In the genomic region with DNA sequence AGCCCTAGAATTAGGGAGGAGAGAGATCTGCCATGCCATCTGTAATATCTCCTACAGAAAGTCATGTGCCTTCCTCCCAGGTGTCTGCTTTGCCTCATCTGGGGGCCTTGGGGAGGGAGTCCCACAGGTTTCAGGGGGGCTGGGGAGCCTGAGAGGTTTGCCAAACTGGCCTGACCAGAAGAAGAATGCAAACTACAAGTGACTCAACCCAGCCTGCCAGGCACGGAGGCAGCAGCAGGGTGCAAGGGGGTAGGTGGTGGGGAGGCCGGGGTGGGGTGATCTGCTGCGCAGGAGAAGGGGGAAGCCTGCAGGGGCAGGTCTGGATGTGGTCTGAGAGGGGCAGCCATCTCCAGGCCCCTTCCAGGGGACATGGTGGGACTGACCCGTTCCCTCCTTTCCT, we compare ENCODE assay signal across 13 cellular contexts. TPM values are rescaled to one million over a fixed set of nuclear protein-coding genes. Genes with fewer than 3 reads are reported as not detected.
DNase-seq lines count a peak whose midpoint lies in the region; ATAC-seq and TF ChIP-seq lines count a peak whose summit lies in the region.
"Had no signal": no experiment of that assay in that cellular context is flagged by ENCODE, and none has a peak within 500 bp of the region (broad histone marks: within the 10 kb centered on the region; RNA-seq: fewer than 3 reads in every experiment).

No MANE protein-coding gene starts in this region.

- H3K4me3 ChIP-seq in SK-N-SH (ENCODE audit: low read depth in 2 of 2, low read length in 1 of 2) (no peak overlapping the region), PC-9 (peak overlapping the region; percentile 15; the same call in 1 of the 2 replicates), parathyroid adenoma (ENCODE audit: low read depth, low read length) (no peak overlapping the region)
- H3K4me3 ChIP-seq: right lobe of liver, thyroid gland had no signal

- no peak for TF ChIP-seq EP300 in SK-N-SH (IDR thresholded peaks at IDR 0.05; ENCODE audit: borderline replicate concordance in 1 of 2, low read depth in 1 of 2, low read length in 1 of 2)

- BruUV-seq in PC-9 (replicated peaks; lab: Mats Ljungman, UMichigan), result no TSS peak

- intact Hi-C loops in PC-9 (cut with micrococcal nuclease; ENCODE audit: unreplicated experiment), result no loop called here

- H3K27ac ChIP-seq in SK-N-SH (ENCODE audit: low read depth in 2 of 2, low read length in 1 of 2) (peak overlapping the region; percentile 35 to 91; a peak in 3 of 4 replicates), PC-9 (peak overlapping the region; percentile 71), parathyroid adenoma (peak overlapping the region; percentile 98)
- H3K27ac ChIP-seq: 22Rv1, thyroid gland had no signal

- H3F3A ChIP-seq in SK-N-SH (replicated peaks; ENCODE audit: insufficient read depth) (peaks cover 25% of the 10 kb centered on the region), PC-9 (ENCODE audit: insufficient read depth, low read depth) (peaks cover 35% of the 10 kb centered on the region)

- H3K9ac ChIP-seq in SK-N-SH, result no peak overlapping the region
- H3K9ac ChIP-seq in parathyroid adenoma, result no peak overlapping the region

- no peaks in the 10 kb centered on the region for H3K9me3 ChIP-seq in SK-N-SH
- H3K9me3 ChIP-seq in PC-9 (ENCODE audit: insufficient read depth, low read depth), result no peaks in the 10 kb centered on the region
- no peaks in the 10 kb centered on the region for H3K9me3 ChIP-seq in parathyroid adenoma (ENCODE audit: control insufficient read depth, low read length)
- H3K9me3 ChIP-seq: right lobe of liver, thyroid gland had no signal

- H2AFZ ChIP-seq in SK-N-SH (ENCODE audit: low read depth), result no peak overlapping the region
- H2AFZ ChIP-seq in PC-9, result no peak overlapping the region
- peak overlapping the region; percentile 29 for H2AFZ ChIP-seq in parathyroid adenoma

- 46% methylated on average over 3 of the region's 4 CpGs for WGBS in SK-N-SH (ENCODE audit: low lambda C conversion rate)

- no peaks in the 10 kb centered on the region for H3K79me2 ChIP-seq in SK-N-SH (ENCODE audit: insufficient read depth)
- no peaks in the 10 kb centered on the region for H3K79me2 ChIP-seq in PC-9 (ENCODE audit: low read depth)
- H3K79me2 ChIP-seq in parathyroid adenoma, result no peaks in the 10 kb centered on the region

- no peak for TF ChIP-seq CTCF in SK-N-SH (IDR thresholded peaks at IDR 0.05)
- no peak for TF ChIP-seq CTCF in PC-9 (conservative IDR thresholded peaks at IDR 0.05)
- no peak for TF ChIP-seq CTCF in parathyroid adenoma (IDR thresholded peaks at IDR 0.05)

- H4K20me1 ChIP-seq in SK-N-SH (ENCODE audit: insufficient read depth) (no peaks in the 10 kb centered on the region), PC-9 (ENCODE audit: insufficient read depth) (no peaks in the 10 kb centered on the region)

- no peak for TF ChIP-seq RAD21 in SK-N-SH (IDR thresholded peaks at IDR 0.05; ENCODE audit: low read length)

- H3K4me2 ChIP-seq in SK-N-SH (peak overlapping the region; percentile 71), PC-9 (peak overlapping the region; percentile 80), parathyroid adenoma (ENCODE audit: low read length) (no peak overlapping the region)

- H3K9me2 ChIP-seq in SK-N-SH (no peaks in the 10 kb centered on the region), PC-9 (ENCODE audit: insufficient read depth) (no peaks in the 10 kb centered on the region)

- DNase-seq in SK-N-SH (no peak), PC-9 (peak; percentile 72 to 76), NCI-H510A (lab: John Stamatoyannopoulos, UW) (no peak), superior temporal gyrus (ENCODE audit: extremely low spot score) (no peak)
- DNase-seq: NCI-H2227 treated with DMSO at 0.1 percent for 48 hours, T-helper 9 cell, thyroid gland had no signal

- ATAC-seq in SK-N-SH treated with all-trans-retinoic acid at 6 μM for 48 hours (no peak), esophagus mucosa (peak; percentile 59), HG03139 (IDR thresholded peaks at IDR 0.05; ENCODE audit: unreplicated experiment) (no peak)

- H3K36me3 ChIP-seq in SK-N-SH (replicated peaks in 1 of 2; ENCODE audit: control insufficient read depth in 1 of 2, insufficient read depth in 2 of 2, low read length in 1 of 2) (peaks cover 0 to 3% of the 10 kb centered on the region in 2 experiments), PC-9 (ENCODE audit: low read depth) (no peaks in the 10 kb centered on the region), parathyroid adenoma (ENCODE audit: control insufficient read depth, insufficient read depth, low read length) (no peaks in the 10 kb centered on the region)
- H3K36me3 ChIP-seq: right lobe of liver, thyroid gland had no signal

- CTCF ChIA-PET in SK-N-SH (lab: Yijun Ruan, JAX), result interaction anchor here (1.9 kb wide), 1 partner anchor 11 kb away, joined by 7 read pairs; no protein-coding TSS in a partner anchor
- CTCF ChIA-PET in PC-9 (lab: Charles Lee), result no interaction called here

- H3K27me3 ChIP-seq in SK-N-SH (ENCODE audit: insufficient read depth), result no peaks in the 10 kb centered on the region
- no peaks in the 10 kb centered on the region for H3K27me3 ChIP-seq in PC-9 (ENCODE audit: insufficient read depth, low read depth)
- H3K27me3 ChIP-seq in parathyroid adenoma (ENCODE audit: control insufficient read depth, insufficient read depth, low read length), result no peaks in the 10 kb centered on the region
- H3K27me3 ChIP-seq: right lobe of liver, thyroid gland had no signal

- POLR2A ChIA-PET in SK-N-SH (lab: Yijun Ruan, JAX), result no interaction called here
- POLR2A ChIA-PET in PC-9 (lab: Charles Lee; ENCODE audit: unreplicated experiment), result no interaction called here

- H3K4me1 ChIP-seq in SK-N-SH (ENCODE audit: control insufficient read depth in 1 of 2, insufficient read depth in 2 of 2, low read depth in 1 of 2, low read length in 1 of 2) (peaks cover 36 to 55% of the 10 kb centered on the region in 2 experiments; a peak in 3 of 4 replicates), PC-9 (replicated peaks; ENCODE audit: insufficient read depth) (peaks cover 62% of the 10 kb centered on the region), parathyroid adenoma (peaks cover 53% of the 10 kb centered on the region)

TF ChIP-seq in SK-N-SH, 30 proteins besides CTCF, POLR2A, EP300 and RAD21 (continues in another document):
- no peak for TF ChIP-seq NRF1 (IDR thresholded peaks at IDR 0.05; ENCODE audit: low read depth, low read length)
- TF ChIP-seq TCF12 (IDR thresholded peaks at IDR 0.05), result no peak
- no peak for TF ChIP-seq JUND (IDR thresholded peaks at IDR 0.05)
- no peak for TF ChIP-seq GATA2 (CRISPR knock-in tag; IDR thresholded peaks at IDR 0.05)

TF ChIP-seq in SK-N-SH treated with all-trans-retinoic acid at 6 μM for 48 hours, 23 proteins besides CTCF, POLR2A, EP300 and RAD21:
- TF ChIP-seq TCF4 (CRISPR knock-in tag; IDR thresholded peaks at IDR 0.05; ENCODE audit: borderline replicate concordance), result no peak
- TF ChIP-seq RARB (CRISPR knock-in tag; IDR thresholded peaks at IDR 0.05), result no peak
- TF ChIP-seq, protein P1, sequence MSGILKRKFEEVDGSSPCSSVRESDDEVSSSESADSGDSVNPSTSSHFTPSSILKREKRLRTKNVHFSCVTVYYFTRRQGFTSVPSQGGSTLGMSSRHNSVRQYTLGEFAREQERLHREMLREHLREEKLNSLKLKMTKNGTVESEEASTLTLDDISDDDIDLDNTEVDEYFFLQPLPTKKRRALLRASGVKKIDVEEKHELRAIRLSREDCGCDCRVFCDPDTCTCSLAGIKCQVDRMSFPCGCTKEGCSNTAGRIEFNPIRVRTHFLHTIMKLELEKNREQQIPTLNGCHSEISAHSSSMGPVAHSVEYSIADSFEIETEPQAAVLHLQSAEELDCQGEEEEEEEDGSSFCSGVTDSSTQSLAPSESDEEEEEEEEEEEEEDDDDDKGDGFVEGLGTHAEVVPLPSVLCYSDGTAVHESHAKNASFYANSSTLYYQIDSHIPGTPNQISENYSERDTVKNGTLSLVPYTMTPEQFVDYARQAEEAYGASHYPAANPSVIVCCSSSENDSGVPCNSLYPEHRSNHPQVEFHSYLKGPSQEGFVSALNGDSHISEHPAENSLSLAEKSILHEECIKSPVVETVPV (CRISPR knock-in tag; IDR thresholded peaks at IDR 0.05), result no peak
- TF ChIP-seq, protein P2, sequence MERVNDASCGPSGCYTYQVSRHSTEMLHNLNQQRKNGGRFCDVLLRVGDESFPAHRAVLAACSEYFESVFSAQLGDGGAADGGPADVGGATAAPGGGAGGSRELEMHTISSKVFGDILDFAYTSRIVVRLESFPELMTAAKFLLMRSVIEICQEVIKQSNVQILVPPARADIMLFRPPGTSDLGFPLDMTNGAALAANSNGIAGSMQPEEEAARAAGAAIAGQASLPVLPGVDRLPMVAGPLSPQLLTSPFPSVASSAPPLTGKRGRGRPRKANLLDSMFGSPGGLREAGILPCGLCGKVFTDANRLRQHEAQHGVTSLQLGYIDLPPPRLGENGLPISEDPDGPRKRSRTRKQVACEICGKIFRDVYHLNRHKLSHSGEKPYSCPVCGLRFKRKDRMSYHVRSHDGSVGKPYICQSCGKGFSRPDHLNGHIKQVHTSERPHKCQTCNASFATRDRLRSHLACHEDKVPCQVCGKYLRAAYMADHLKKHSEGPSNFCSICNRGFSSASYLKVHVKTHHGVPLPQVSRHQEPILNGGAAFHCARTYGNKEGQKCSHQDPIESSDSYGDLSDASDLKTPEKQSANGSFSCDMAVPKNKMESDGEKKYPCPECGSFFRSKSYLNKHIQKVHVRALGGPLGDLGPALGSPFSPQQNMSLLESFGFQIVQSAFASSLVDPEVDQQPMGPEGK (CRISPR knock-in tag; IDR thresholded peaks at IDR 0.05; ENCODE audit: borderline replicate concordance), result no peak

RNA-seq across cellular contexts. Expression of a gene that starts 9.6 kb away (rescaled TPM):
- 67.0 and 108 TPM in 2 replicates for polyA plus RNA-seq in SK-N-SH (2012; rRNA removed)
- 70.8 and 98.8 TPM in 2 replicates for polyA plus RNA-seq in SK-N-SH (2012; cell fraction: cytosol; rRNA removed)
- polyA plus RNA-seq in SK-N-SH (2012; cell fraction: nucleus; rRNA removed), result 83.2 and 87.9 TPM in 2 replicates
- total RNA-seq in PC-9 (2021) (59.8 and 73.0 TPM in 2 replicates), esophagus mucosa (29.1 TPM)

Comparison
In these comparisons a context has a peak if more than half of its experiments do, and no peak if none do; other contexts are left out.
1. DNase-seq: peak in PC-9 (2 of 2); none in SK-N-SH (single experiment), NCI-H510A (single experiment) and superior temporal gyrus (single experiment).
2. Peak in every context shown above with its lines, with median percentiles within 50 percentile points of each other: H3K27ac ChIP-seq.